In genomic region chr4:89492476-89493110, GRCh38 we compare ENCODE assay signal across 12 cellular contexts.
DNase-seq lines count a peak whose midpoint lies in the region; ATAC-seq and TF ChIP-seq lines count a peak whose summit lies in the region.
"Had no signal": no experiment of that assay in that cellular context is flagged by ENCODE, and none has a peak within 500 bp of the region (broad histone marks: within the 10 kb centered on the region; RNA-seq: fewer than 3 reads in every experiment).

No MANE protein-coding gene starts in this region.

- POLR2A ChIA-PET in activated CD8-positive, alpha-beta T cell treated with anti-CD3 and anti-CD28 coated beads for 36 hours (lab: Charles Lee) = interaction anchor here (0.7 kb wide), 1 partner anchor 198 kb away, joined by 3 read pairs; no protein-coding TSS in a partner anchor

- no peak for ATAC-seq in activated CD8-positive, alpha-beta T cell treated with anti-CD3 and anti-CD28 coated beads for 36 hours
- ATAC-seq in HG02884 (IDR thresholded peaks at IDR 0.05; ENCODE audit: unreplicated experiment) = no peak
- ATAC-seq: upper lobe of right lung had no signal

- H3K4me1 ChIP-seq in adipocyte (ENCODE audit: control insufficient read depth, insufficient read depth, low read length) (peaks cover 39% of the 10 kb centered on the region), skeletal muscle satellite cell (ENCODE audit: control insufficient read depth, insufficient read depth, low read length) (peaks cover 26% of the 10 kb centered on the region)
- H3K4me1 ChIP-seq: colonic mucosa had no signal

- H3K4me3 ChIP-seq in adipocyte (ENCODE audit: low read length) = peak overlapping the region; percentile 61
- peak overlapping the region; percentile 26 for H3K4me3 ChIP-seq in skeletal muscle satellite cell (ENCODE audit: low read length)
- H3K4me3 ChIP-seq: colonic mucosa, upper lobe of right lung had no signal

- no peaks in the 10 kb centered on the region for H3K36me3 Mint-ChIP-seq in activated CD8-positive, alpha-beta T cell treated with anti-CD3 and anti-CD28 coated beads for 36 hours (ENCODE audit: low read depth)

- H3K4me2 ChIP-seq in skeletal muscle satellite cell (ENCODE audit: low read length) = peak overlapping the region; percentile 66

- TF ChIP-seq CTCF in activated CD8-positive, alpha-beta T cell treated with anti-CD3 and anti-CD28 coated beads for 36 hours (IDR thresholded peaks at IDR 0.05) = no peak

- H3K27me3 Mint-ChIP-seq in activated CD8-positive, alpha-beta T cell treated with anti-CD3 and anti-CD28 coated beads for 36 hours = no peaks in the 10 kb centered on the region
- H3K27me3 Mint-ChIP-seq: activated B cell treated with CpG ODN at 0.5 μM for 24 hours had no signal

- H3K9me3 ChIP-seq in adipocyte (ENCODE audit: control insufficient read depth, low read length) (peaks cover 5% of the 10 kb centered on the region), skeletal muscle satellite cell (replicated peaks; ENCODE audit: low read length) (no peaks in the 10 kb centered on the region)
- H3K9me3 ChIP-seq: colonic mucosa, upper lobe of right lung had no signal

- no peak overlapping the region for H3K27ac Mint-ChIP-seq in activated CD8-positive, alpha-beta T cell treated with anti-CD3 and anti-CD28 coated beads for 36 hours
- H3K27ac Mint-ChIP-seq: activated B cell treated with CpG ODN at 0.5 μM for 24 hours had no signal

- intact Hi-C loops in activated CD8-positive, alpha-beta T cell treated with anti-CD3 and anti-CD28 coated beads for 36 hours (cut with micrococcal nuclease) = no loop called here

- no peaks in the 10 kb centered on the region for H3K36me3 ChIP-seq in adipocyte (ENCODE audit: control insufficient read depth, insufficient read depth, low read length, severe bottlenecking)
- no peaks in the 10 kb centered on the region for H3K36me3 ChIP-seq in skeletal muscle satellite cell (ENCODE audit: insufficient read depth, low read length)
- H3K36me3 ChIP-seq: colonic mucosa, upper lobe of right lung had no signal

- no peaks in the 10 kb centered on the region for H3K4me1 Mint-ChIP-seq in activated CD8-positive, alpha-beta T cell treated with anti-CD3 and anti-CD28 coated beads for 36 hours (ENCODE audit: low read depth)

- CTCF ChIA-PET in activated CD8-positive, alpha-beta T cell treated with anti-CD3 and anti-CD28 coated beads for 36 hours (lab: Charles Lee) = interaction anchor here (1.2 kb wide), 1 partner anchor 13 kb away, joined by 3 read pairs; no protein-coding TSS in a partner anchor

- no peaks in the 10 kb centered on the region for H3K9me3 Mint-ChIP-seq in activated CD8-positive, alpha-beta T cell treated with anti-CD3 and anti-CD28 coated beads for 36 hours
- H3K9me3 Mint-ChIP-seq: activated B cell treated with CpG ODN at 0.5 μM for 24 hours had no signal

- peak; percentile 17 for DNase-seq in HPDE6-E6E7 (ENCODE audit: extremely low spot score)
- DNase-seq in adipocyte (ENCODE audit: low read depth) = peak; percentile 87
- peak; percentile 62 for DNase-seq in fibroblast of the conjunctiva (ENCODE audit: low read depth)
- DNase-seq in activated CD8-positive, alpha-beta T cell treated with anti-CD3 and anti-CD28 coated beads for 36 hours = no peak
- no peak for DNase-seq in stimulated activated CD4-positive, alpha-beta T cell treated with anti-CD3 and anti-CD28 coated beads, Interleukin-2, amount 100 ng/mL, for 48 hours
- DNase-seq: activated B cell treated with CpG ODN at 0.5 μM for 24 hours, colonic mucosa, DMS53, small intestine, upper lobe of right lung had no signal

- peak overlapping the region; percentile 35 for H3K9ac ChIP-seq in adipocyte (ENCODE audit: low read length)
- H3K9ac ChIP-seq in skeletal muscle satellite cell (ENCODE audit: low read depth, low read length) = peak overlapping the region; percentile 9

- no peak overlapping the region for H3K4me3 Mint-ChIP-seq in activated CD8-positive, alpha-beta T cell treated with anti-CD3 and anti-CD28 coated beads for 36 hours
- H3K4me3 Mint-ChIP-seq: activated B cell treated with CpG ODN at 0.5 μM for 24 hours had no signal

- no peaks in the 10 kb centered on the region for H3K27me3 ChIP-seq in adipocyte (replicated peaks; ENCODE audit: control insufficient read depth, insufficient read depth, low read length)
- H3K27me3 ChIP-seq in skeletal muscle satellite cell (ENCODE audit: control insufficient read depth, insufficient read depth, low read length) = no peaks in the 10 kb centered on the region
- H3K27me3 ChIP-seq: colonic mucosa, upper lobe of right lung had no signal

Comparison
In these comparisons a context has a peak if more than half of its experiments do, and no peak if none do; other contexts are left out.
1. DNase-seq: peak in HPDE6-E6E7 (single experiment), adipocyte (single experiment) and fibroblast of the conjunctiva (single experiment); none in activated CD8-positive, alpha-beta T cell treated with anti-CD3 and anti-CD28 coated beads for 36 hours (single experiment) and stimulated activated CD4-positive, alpha-beta T cell treated with anti-CD3 and anti-CD28 coated beads, Interleukin-2, amount 100 ng/mL, for 48 hours (0 of 2).